11 cellular contexts compared by ENCODE assay signal in genomic region chr7:96327429-96327828, GRCh38. TPM values are rescaled to one million over a fixed set of nuclear protein-coding genes. Genes with fewer than 3 reads are reported as not detected.
DNase-seq lines count a peak whose midpoint lies in the region; ATAC-seq and TF ChIP-seq lines count a peak whose summit lies in the region.
"Had no signal": no experiment of that assay in that cellular context is flagged by ENCODE, and none has a peak within 500 bp of the region (broad histone marks: within the 10 kb centered on the region; RNA-seq: fewer than 3 reads in every experiment).

No MANE protein-coding gene starts in this region.

- intact Hi-C loops in activated B cell treated with CpG ODN at 0.5 μM for 24 hours (cut with micrococcal nuclease), result loop anchor here (2.0 to 10.0 kb wide), 3 partner anchors 377 to 1545 kb away; partner anchors contain the start of genes ASNS and SEM1
- intact Hi-C loops in prostate gland (cut with DNase I), result loop anchor here (10.0 kb wide), 1 partner anchor 697 kb away; the partner anchor contains the start of gene DLX5

- H3K4me3 Mint-ChIP-seq in activated B cell treated with CpG ODN at 0.5 μM for 24 hours, result no peak overlapping the region
- H3K4me3 Mint-ChIP-seq: activated T-helper 17 cell treated with anti-CD3 and anti-CD28 coated beads, Interleukin-2, amount 50 U/mL, for 72 hours; nephron had no signal

- H3K36me3 Mint-ChIP-seq in activated B cell treated with CpG ODN at 0.5 μM for 24 hours (ENCODE audit: low read depth), result peaks cover 5% of the 10 kb centered on the region

- H3K27me3 Mint-ChIP-seq in activated B cell treated with CpG ODN at 0.5 μM for 24 hours, result peaks cover 3% of the 10 kb centered on the region
- H3K27me3 Mint-ChIP-seq: activated T-helper 17 cell treated with anti-CD3 and anti-CD28 coated beads, Interleukin-2, amount 50 U/mL, for 72 hours had no signal

- POLR2A ChIA-PET in activated B cell treated with CpG ODN at 0.5 μM for 24 hours (lab: Charles Lee), result no interaction called here

- H3K4me1 Mint-ChIP-seq in activated B cell treated with CpG ODN at 0.5 μM for 24 hours, result peaks cover 18% of the 10 kb centered on the region

- H3K9me3 ChIP-seq in prostate gland, result no peaks in the 10 kb centered on the region
- H3K9me3 ChIP-seq: SK-N-SH had no signal

- H3K9me3 Mint-ChIP-seq in activated B cell treated with CpG ODN at 0.5 μM for 24 hours, result peaks cover 9% of the 10 kb centered on the region
- H3K9me3 Mint-ChIP-seq: activated T-helper 17 cell treated with anti-CD3 and anti-CD28 coated beads, Interleukin-2, amount 50 U/mL, for 72 hours; nephron had no signal

- H3K4me3 ChIP-seq in HL-60 (replicated peaks; ENCODE audit: insufficient read depth, low read length), result no peak overlapping the region
- H3K4me3 ChIP-seq in prostate gland, result no peak overlapping the region

- WGBS in prostate gland, result 35% methylated on average over 3 of the region's 3 CpGs

- TF ChIP-seq CTCF in HL-60 (IDR thresholded peaks at IDR 0.05; ENCODE audit: insufficient read depth, low read length) (no peak), activated B cell treated with CpG ODN at 0.5 μM for 24 hours (IDR thresholded peaks at IDR 0.05) (no peak), prostate gland (IDR thresholded peaks at IDR 0.05) (no peak), omental fat pad (IDR thresholded peaks at IDR 0.05) (no peak)

- CTCF ChIA-PET in activated B cell treated with CpG ODN at 0.5 μM for 24 hours (lab: Charles Lee), result no interaction called here

- no peak for TF ChIP-seq POLR2A in prostate gland (IDR thresholded peaks at IDR 0.05)

- no peaks in the 10 kb centered on the region for H3K36me3 ChIP-seq in prostate gland

- no peaks in the 10 kb centered on the region for H3K4me1 ChIP-seq in prostate gland (replicated peaks)

- ATAC-seq in activated B cell treated with CpG ODN at 0.5 μM for 24 hours (ENCODE audit: low read depth) (no peak), HG03457 (IDR thresholded peaks at IDR 0.05; ENCODE audit: unreplicated experiment) (no peak), omental fat pad (ENCODE audit: low FRiP score) (no peak)
- ATAC-seq: activated T-helper 17 cell treated with anti-CD3 and anti-CD28 coated beads, Interleukin-2, amount 50 U/mL, for 72 hours had no signal

- H3K27ac ChIP-seq in HL-60 (replicated peaks) (peak overlapping the region; percentile 29; the same call in 1 of the 2 replicates), prostate gland (peak overlapping the region in 1 of 2 donors; percentile 16)

- H3K27ac Mint-ChIP-seq in activated B cell treated with CpG ODN at 0.5 μM for 24 hours, result peak overlapping the region; percentile 87
- H3K27ac Mint-ChIP-seq: activated T-helper 17 cell treated with anti-CD3 and anti-CD28 coated beads, Interleukin-2, amount 50 U/mL, for 72 hours had no signal

- DNase-seq in HL-60 (ENCODE audit: low read depth in 1 of 2, low spot score in 1 of 2) (no peak), NCI-H2171 (lab: John Stamatoyannopoulos, UW) (peak; percentile 79), activated B cell treated with CpG ODN at 0.5 μM for 24 hours (no peak), prostate gland (ENCODE audit: low spot score) (peak; percentile 73), omental fat pad (ENCODE audit: low spot score) (no peak)
- DNase-seq in activated effector memory CD4-positive, alpha-beta T cell treated with Interleukin-2 at 50 U/mL for 16 hours, result no peak
- DNase-seq: activated CD4-positive, alpha-beta T cell treated with anti-CD3 and anti-CD28 coated beads for 1 hour; SK-N-SH had no signal

- no peaks in the 10 kb centered on the region for H3K27me3 ChIP-seq in HL-60 (ENCODE audit: insufficient read depth, poor library complexity, severe bottlenecking)
- no peaks in the 10 kb centered on the region for H3K27me3 ChIP-seq in prostate gland (replicated peaks; ENCODE audit: insufficient read depth)

RNA-seq across cellular contexts. Expression of gene SLC25A13, which starts 5.5 kb away (rescaled TPM):
- total RNA-seq in activated B cell treated with CpG ODN at 0.5 μM for 24 hours (28.5 and 29.1 TPM in 2 replicates), prostate gland (10 to 100 TPM; 14.4 to 41.6 TPM), omental fat pad (10 to 100 TPM; 24.2 to 51.1 (median 24.7) TPM)

Comparison
In these comparisons a context has a peak if more than half of its experiments do, and no peak if none do; other contexts are left out.
1. DNase-seq: peak in NCI-H2171 (single experiment) and prostate gland (single experiment); none in HL-60 (0 of 2), activated B cell treated with CpG ODN at 0.5 μM for 24 hours (single experiment), activated effector memory CD4-positive, alpha-beta T cell treated with Interleukin-2 at 50 U/mL for 16 hours (single experiment) and omental fat pad (single experiment).